1 cellular context compared by ENCODE assay signal in the genomic region with DNA sequence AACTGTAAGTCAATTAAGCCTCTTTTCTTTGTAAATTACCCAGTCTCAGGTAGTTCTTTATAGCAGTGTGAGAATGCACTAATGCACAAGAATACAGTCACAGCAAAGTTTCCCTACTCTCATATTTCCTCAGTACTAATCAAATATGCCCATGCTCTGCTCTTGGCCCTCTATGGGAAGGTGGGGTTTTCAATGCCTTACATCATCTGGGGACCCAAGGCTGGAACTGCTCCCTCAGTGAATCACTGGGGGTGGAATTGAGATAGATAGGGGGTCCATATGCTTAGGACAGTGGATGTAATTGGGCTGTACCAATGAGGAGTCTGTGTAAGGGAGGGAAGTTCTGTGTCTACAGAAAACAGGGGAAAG.
TF ChIP-seq lines count a peak whose summit lies in the region.

No MANE protein-coding gene starts in this region.

TF ChIP-seq in H1, 55 proteins besides CTCF, POLR2A, EP300 and RAD21:
- TF ChIP-seq SP4 (IDR thresholded peaks at IDR 0.05; ENCODE audit: low read length), result no peak
- no peak for TF ChIP-seq RBBP5 (IDR thresholded peaks at IDR 0.05; ENCODE audit: borderline replicate concordance, low read depth, low read length)
- TF ChIP-seq SP1 (IDR thresholded peaks at IDR 0.05; ENCODE audit: low read depth, low read length), result no peak
- no peak for TF ChIP-seq HDAC6 (IDR thresholded peaks at IDR 0.05; ENCODE audit: low read depth, low read length)
- no peak for TF ChIP-seq GTF2F1 (IDR thresholded peaks at IDR 0.05; ENCODE audit: borderline replicate concordance, low read depth, low read length)
- TF ChIP-seq, protein P1, sequence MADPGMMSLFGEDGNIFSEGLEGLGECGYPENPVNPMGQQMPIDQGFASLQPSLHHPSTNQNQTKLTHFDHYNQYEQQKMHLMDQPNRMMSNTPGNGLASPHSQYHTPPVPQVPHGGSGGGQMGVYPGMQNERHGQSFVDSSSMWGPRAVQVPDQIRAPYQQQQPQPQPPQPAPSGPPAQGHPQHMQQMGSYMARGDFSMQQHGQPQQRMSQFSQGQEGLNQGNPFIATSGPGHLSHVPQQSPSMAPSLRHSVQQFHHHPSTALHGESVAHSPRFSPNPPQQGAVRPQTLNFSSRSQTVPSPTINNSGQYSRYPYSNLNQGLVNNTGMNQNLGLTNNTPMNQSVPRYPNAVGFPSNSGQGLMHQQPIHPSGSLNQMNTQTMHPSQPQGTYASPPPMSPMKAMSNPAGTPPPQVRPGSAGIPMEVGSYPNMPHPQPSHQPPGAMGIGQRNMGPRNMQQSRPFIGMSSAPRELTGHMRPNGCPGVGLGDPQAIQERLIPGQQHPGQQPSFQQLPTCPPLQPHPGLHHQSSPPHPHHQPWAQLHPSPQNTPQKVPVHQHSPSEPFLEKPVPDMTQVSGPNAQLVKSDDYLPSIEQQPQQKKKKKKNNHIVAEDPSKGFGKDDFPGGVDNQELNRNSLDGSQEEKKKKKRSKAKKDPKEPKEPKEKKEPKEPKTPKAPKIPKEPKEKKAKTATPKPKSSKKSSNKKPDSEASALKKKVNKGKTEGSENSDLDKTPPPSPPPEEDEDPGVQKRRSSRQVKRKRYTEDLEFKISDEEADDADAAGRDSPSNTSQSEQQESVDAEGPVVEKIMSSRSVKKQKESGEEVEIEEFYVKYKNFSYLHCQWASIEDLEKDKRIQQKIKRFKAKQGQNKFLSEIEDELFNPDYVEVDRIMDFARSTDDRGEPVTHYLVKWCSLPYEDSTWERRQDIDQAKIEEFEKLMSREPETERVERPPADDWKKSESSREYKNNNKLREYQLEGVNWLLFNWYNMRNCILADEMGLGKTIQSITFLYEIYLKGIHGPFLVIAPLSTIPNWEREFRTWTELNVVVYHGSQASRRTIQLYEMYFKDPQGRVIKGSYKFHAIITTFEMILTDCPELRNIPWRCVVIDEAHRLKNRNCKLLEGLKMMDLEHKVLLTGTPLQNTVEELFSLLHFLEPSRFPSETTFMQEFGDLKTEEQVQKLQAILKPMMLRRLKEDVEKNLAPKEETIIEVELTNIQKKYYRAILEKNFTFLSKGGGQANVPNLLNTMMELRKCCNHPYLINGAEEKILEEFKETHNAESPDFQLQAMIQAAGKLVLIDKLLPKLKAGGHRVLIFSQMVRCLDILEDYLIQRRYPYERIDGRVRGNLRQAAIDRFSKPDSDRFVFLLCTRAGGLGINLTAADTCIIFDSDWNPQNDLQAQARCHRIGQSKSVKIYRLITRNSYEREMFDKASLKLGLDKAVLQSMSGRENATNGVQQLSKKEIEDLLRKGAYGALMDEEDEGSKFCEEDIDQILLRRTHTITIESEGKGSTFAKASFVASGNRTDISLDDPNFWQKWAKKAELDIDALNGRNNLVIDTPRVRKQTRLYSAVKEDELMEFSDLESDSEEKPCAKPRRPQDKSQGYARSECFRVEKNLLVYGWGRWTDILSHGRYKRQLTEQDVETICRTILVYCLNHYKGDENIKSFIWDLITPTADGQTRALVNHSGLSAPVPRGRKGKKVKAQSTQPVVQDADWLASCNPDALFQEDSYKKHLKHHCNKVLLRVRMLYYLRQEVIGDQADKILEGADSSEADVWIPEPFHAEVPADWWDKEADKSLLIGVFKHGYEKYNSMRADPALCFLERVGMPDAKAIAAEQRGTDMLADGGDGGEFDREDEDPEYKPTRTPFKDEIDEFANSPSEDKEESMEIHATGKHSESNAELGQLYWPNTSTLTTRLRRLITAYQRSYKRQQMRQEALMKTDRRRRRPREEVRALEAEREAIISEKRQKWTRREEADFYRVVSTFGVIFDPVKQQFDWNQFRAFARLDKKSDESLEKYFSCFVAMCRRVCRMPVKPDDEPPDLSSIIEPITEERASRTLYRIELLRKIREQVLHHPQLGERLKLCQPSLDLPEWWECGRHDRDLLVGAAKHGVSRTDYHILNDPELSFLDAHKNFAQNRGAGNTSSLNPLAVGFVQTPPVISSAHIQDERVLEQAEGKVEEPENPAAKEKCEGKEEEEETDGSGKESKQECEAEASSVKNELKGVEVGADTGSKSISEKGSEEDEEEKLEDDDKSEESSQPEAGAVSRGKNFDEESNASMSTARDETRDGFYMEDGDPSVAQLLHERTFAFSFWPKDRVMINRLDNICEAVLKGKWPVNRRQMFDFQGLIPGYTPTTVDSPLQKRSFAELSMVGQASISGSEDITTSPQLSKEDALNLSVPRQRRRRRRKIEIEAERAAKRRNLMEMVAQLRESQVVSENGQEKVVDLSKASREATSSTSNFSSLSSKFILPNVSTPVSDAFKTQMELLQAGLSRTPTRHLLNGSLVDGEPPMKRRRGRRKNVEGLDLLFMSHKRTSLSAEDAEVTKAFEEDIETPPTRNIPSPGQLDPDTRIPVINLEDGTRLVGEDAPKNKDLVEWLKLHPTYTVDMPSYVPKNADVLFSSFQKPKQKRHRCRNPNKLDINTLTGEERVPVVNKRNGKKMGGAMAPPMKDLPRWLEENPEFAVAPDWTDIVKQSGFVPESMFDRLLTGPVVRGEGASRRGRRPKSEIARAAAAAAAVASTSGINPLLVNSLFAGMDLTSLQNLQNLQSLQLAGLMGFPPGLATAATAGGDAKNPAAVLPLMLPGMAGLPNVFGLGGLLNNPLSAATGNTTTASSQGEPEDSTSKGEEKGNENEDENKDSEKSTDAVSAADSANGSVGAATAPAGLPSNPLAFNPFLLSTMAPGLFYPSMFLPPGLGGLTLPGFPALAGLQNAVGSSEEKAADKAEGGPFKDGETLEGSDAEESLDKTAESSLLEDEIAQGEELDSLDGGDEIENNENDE (IDR thresholded peaks at IDR 0.05; ENCODE audit: insufficient replicate concordance, low read length), result no peak
- no peak for TF ChIP-seq BRCA1 (IDR thresholded peaks at IDR 0.05; ENCODE audit: low read depth, low read length)
- no peak for TF ChIP-seq HDAC2 (IDR thresholded peaks at IDR 0.05; ENCODE audit: borderline replicate concordance in 1 of 2, low read depth in 2 of 2, low read length in 2 of 2)
